Comparison of ENCODE assay signal across 11 cellular contexts in the genomic region with DNA sequence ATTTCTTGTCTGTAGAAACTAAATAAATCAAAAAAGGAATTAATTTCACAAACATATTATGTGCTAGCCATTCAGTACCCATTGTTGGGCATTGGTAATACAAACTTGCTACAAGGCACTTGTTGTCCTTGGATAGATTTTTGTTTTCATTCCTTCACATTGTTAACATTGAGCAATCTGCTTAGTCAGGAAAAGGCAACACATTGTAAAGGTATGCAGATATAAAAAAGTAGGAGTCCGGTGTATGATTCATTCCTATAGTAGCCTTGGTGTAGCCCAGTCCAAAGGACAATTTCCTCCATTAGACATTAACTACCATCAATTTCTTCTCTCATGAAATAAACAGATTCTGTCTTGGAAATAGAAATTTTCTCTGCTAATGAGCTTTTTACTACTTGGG.
DNase-seq lines count a peak whose midpoint lies in the region; ATAC-seq, FAIRE-seq and TF ChIP-seq lines count a peak whose summit lies in the region.
"Had no signal": no experiment of that assay in that cellular context is flagged by ENCODE, and none has a peak within 500 bp of the region (broad histone marks: within the 10 kb centered on the region; RNA-seq: fewer than 3 reads in every experiment).

No MANE protein-coding gene starts in this region.

- H3K9me3 ChIP-seq in K562 (replicated peaks; ENCODE audit: control insufficient read depth, insufficient read depth, low read depth, low read length) (no peaks in the 10 kb centered on the region), keratinocyte (ENCODE audit: control insufficient read depth, low read depth, low read length) (no peaks in the 10 kb centered on the region), upper lobe of right lung (no peaks in the 10 kb centered on the region)
- H3K9me3 ChIP-seq: stomach had no signal

- H3K9ac ChIP-seq in K562 (ENCODE audit: insufficient read depth in 1 of 2, low read depth in 2 of 2, low read length in 2 of 2), result no peak overlapping the region
- no peak overlapping the region for H3K9ac ChIP-seq in keratinocyte (ENCODE audit: control insufficient read depth, extremely low read depth, insufficient read depth, low read length)

- H3K4me3 ChIP-seq in K562 (no peak overlapping the region), keratinocyte (ENCODE audit: control insufficient read depth in 2 of 3, extremely low read depth in 1 of 3, insufficient read depth in 2 of 3, low read depth in 1 of 3, low read length in 3 of 3) (no peak overlapping the region), upper lobe of right lung (no peak overlapping the region)
- H3K4me3 ChIP-seq: stomach had no signal

- H3K4me2 ChIP-seq in K562 (ENCODE audit: insufficient read depth, low read length) (no peak overlapping the region), keratinocyte (ENCODE audit: control insufficient read depth, extremely low read depth, insufficient read depth, low read depth, low read length) (peak overlapping the region; percentile 17)

- H2AFZ ChIP-seq in K562 (ENCODE audit: low read depth, low read length) (no peak overlapping the region), keratinocyte (ENCODE audit: control insufficient read depth, low read length) (no peak overlapping the region)

- H3K27me3 ChIP-seq in K562 (ENCODE audit: control insufficient read depth in 2 of 2, insufficient read depth in 2 of 2, low read length in 2 of 2) (no peaks in the 10 kb centered on the region), keratinocyte (ENCODE audit: control insufficient read depth, extremely low read depth, insufficient read depth, low read length) (no peaks in the 10 kb centered on the region), upper lobe of right lung (no peaks in the 10 kb centered on the region)
- H3K27me3 ChIP-seq: stomach had no signal

- H3K36me3 ChIP-seq in K562 (ENCODE audit: control insufficient read depth, insufficient read depth, low read length) (no peaks in the 10 kb centered on the region), keratinocyte (ENCODE audit: control insufficient read depth in 2 of 2, extremely low read depth in 1 of 2, insufficient read depth in 2 of 2, low read length in 2 of 2) (no peaks in the 10 kb centered on the region), upper lobe of right lung (no peaks in the 10 kb centered on the region)
- H3K36me3 ChIP-seq: stomach had no signal

- dilution Hi-C loops in keratinocyte (cut with MboI; ENCODE audit: extremely low pct_ligation_motif_present, low sequenced_read_pairs), result no loop called here

- BruUV-seq in K562 (replicated peaks; lab: Mats Ljungman, UMichigan), result no TSS peak

- in situ Hi-C loops in K562 (cut with MboI), result no loop called here

- FAIRE-seq in K562 (lab: Jason Lieb, UNC) (no peak), keratinocyte (lab: Jason Lieb, UNC) (peak; percentile 84)

- POLR2A ChIA-PET in K562 (lab: Yijun Ruan, JAX), result no interaction called here

- H3K9me1 ChIP-seq in K562 (ENCODE audit: control insufficient read depth, insufficient read depth, low read length) (no peaks in the 10 kb centered on the region), keratinocyte (ENCODE audit: control insufficient read depth, extremely low read depth, insufficient read depth, low read length) (no peaks in the 10 kb centered on the region)

- no peak for TF ChIP-seq POLR2A in K562 (conservative IDR thresholded peaks at IDR 0.05)

- H3K27ac ChIP-seq in K562 (ENCODE audit: extremely low read depth, low read depth, low read length) (no peak overlapping the region), keratinocyte (ENCODE audit: control insufficient read depth, insufficient read depth, low read length) (no peak overlapping the region), upper lobe of right lung (no peak overlapping the region)
- H3K27ac ChIP-seq: stomach had no signal

- CTCF ChIA-PET in K562 (lab: Yijun Ruan, JAX; ENCODE audit: low intra/inter-chr PET ratio), result no interaction called here

- H3K79me2 ChIP-seq in K562 (ENCODE audit: control insufficient read depth, insufficient read depth, low read length) (no peaks in the 10 kb centered on the region), keratinocyte (ENCODE audit: control insufficient read depth, insufficient read depth, low read length) (no peaks in the 10 kb centered on the region)

- intact Hi-C loops in K562 (cut with micrococcal nuclease) (no loop called here), upper lobe of right lung (cut with DNase I) (no loop called here)

- TF ChIP-seq EP300 in K562 (IDR thresholded peaks at IDR 0.05; ENCODE audit: low read length), result no peak

- ATAC-seq in K562 (no peak), upper lobe of right lung (peak; percentile 57)
- ATAC-seq: Right ventricle myocardium inferior had no signal

- peak; percentile 61 for DNase-seq in HT-29 (ENCODE audit: low spot score)
- no peak for DNase-seq in K562 (ENCODE audit: extremely low read depth in 1 of 4, low spot score in 3 of 4)
- peak; percentile 23 for DNase-seq in keratinocyte (ENCODE audit: low read depth, low spot score)
- DNase-seq in upper lobe of right lung, result no peak
- no peak for DNase-seq in islet precursor cell
- DNase-seq in activated naive CD4-positive, alpha-beta T cell treated with Interleukin-2 at 50 U/mL for 16 hours, result no peak
- no peak for DNase-seq in cerebellum (ENCODE audit: low spot score)
- DNase-seq: activated CD4-positive, alpha-beta T cell treated with anti-CD3 and anti-CD28 coated beads for 4 hours; activated naive CD4-positive, alpha-beta T cell treated with anti-CD3 and anti-CD28 coated beads, Interleukin-2, amount 10 ng/mL, durations not matched to agents 7 days and 5 days; stomach had no signal

- TF ChIP-seq CTCF in K562 (IDR thresholded peaks at IDR 0.05 in 2 of 3, conservative IDR thresholded peaks at IDR 0.05 in 1 of 3; ENCODE audit: insufficient read depth in 2 of 3, low read depth in 1 of 3, low read length in 3 of 3) (no peak), keratinocyte (optimal IDR thresholded peaks at IDR 0.05 in 1 of 3, IDR thresholded peaks at IDR 0.05 in 1 of 3, conservative IDR thresholded peaks at IDR 0.05 in 1 of 3; ENCODE audit: extremely low read depth in 1 of 3, insufficient read depth in 2 of 3, low read length in 3 of 3) (no peak), upper lobe of right lung (IDR thresholded peaks at IDR 0.05) (no peak)

- TF ChIP-seq RAD21 in K562 (CRISPR knock-in tag; conservative IDR thresholded peaks at IDR 0.05 in 1 of 2, IDR thresholded peaks at IDR 0.05 in 1 of 2), result no peak

- H3K4me1 ChIP-seq in K562 (replicated peaks in 1 of 2; ENCODE audit: control insufficient read depth in 2 of 2, insufficient read depth in 2 of 2, low read length in 2 of 2) (peaks cover 0 to 5% of the 10 kb centered on the region in 2 experiments; a peak in 2 of 5 replicates), keratinocyte (ENCODE audit: control insufficient read depth, extremely low read depth, insufficient read depth, low read length) (peaks cover 13% of the 10 kb centered on the region), upper lobe of right lung (peaks cover 10% of the 10 kb centered on the region)

- H4K20me1 ChIP-seq in K562 (replicated peaks; ENCODE audit: control insufficient read depth, insufficient read depth, low read length) (no peaks in the 10 kb centered on the region), keratinocyte (ENCODE audit: control insufficient read depth, extremely low read depth, insufficient read depth, low read length) (no peaks in the 10 kb centered on the region)

- WGBS in K562 (ENCODE audit: insufficient coverage, low coverage, missing lambda C conversion rate), result 47% methylated on average over 1 of the region's 1 CpG

TF ChIP-seq in K562, 482 proteins besides CTCF, POLR2A, EP300 and RAD21:
- TF ChIP-seq, protein P1, sequence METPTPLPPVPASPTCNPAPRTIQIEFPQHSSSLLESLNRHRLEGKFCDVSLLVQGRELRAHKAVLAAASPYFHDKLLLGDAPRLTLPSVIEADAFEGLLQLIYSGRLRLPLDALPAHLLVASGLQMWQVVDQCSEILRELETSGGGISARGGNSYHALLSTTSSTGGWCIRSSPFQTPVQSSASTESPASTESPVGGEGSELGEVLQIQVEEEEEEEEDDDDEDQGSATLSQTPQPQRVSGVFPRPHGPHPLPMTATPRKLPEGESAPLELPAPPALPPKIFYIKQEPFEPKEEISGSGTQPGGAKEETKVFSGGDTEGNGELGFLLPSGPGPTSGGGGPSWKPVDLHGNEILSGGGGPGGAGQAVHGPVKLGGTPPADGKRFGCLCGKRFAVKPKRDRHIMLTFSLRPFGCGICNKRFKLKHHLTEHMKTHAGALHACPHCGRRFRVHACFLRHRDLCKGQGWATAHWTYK (CRISPR knock-in tag; IDR thresholded peaks at IDR 0.05), result no peak
- TF ChIP-seq BRCA1 (IDR thresholded peaks at IDR 0.05), result no peak
- no peak for TF ChIP-seq BRCA1 (CRISPR knock-in tag; IDR thresholded peaks at IDR 0.05)
- no peak for TF ChIP-seq TRIM28 (IDR thresholded peaks at IDR 0.05)
- TF ChIP-seq NFATC3 (IDR thresholded peaks at IDR 0.05), result no peak
- TF ChIP-seq ZNF316 (IDR thresholded peaks at IDR 0.05), result peak; percentile 17; the same call in 1 of the 2 replicates
TF ChIP-seq in K562: peak in this region for 1.

Comparison
In these comparisons a context has a peak if more than half of its experiments do, and no peak if none do; other contexts are left out.
1. DNase-seq: peak in HT-29 (single experiment) and keratinocyte (single experiment); none in K562 (0 of 4), upper lobe of right lung (single experiment), islet precursor cell (single experiment), activated naive CD4-positive, alpha-beta T cell treated with Interleukin-2 at 50 U/mL for 16 hours (single experiment) and cerebellum (single experiment).